10 cellular contexts compared by ENCODE assay signal in genomic region chr16:56574625-56575024, GRCh38. TPM values are rescaled to one million over a fixed set of nuclear protein-coding genes. Genes with fewer than 3 reads are reported as not detected.
"Had no signal": no experiment of that assay in that cellular context is flagged by ENCODE, and none has a peak within 500 bp of the region (broad histone marks: within the 10 kb centered on the region; RNA-seq: fewer than 3 reads in every experiment).

No MANE protein-coding gene starts in this region.

- ATAC-seq: HepG2 had no signal

- H3K27ac ChIP-seq: HL-60, KMS-11 had no signal

- FAIRE-seq: HepG2, HTR-8/SVneo had no signal

- H3K9ac ChIP-seq: KMS-11 had no signal

- DNase-seq: IMR-90, KBM-7, KG1 had no signal

- H3K4me2 ChIP-seq: KMS-11 had no signal

RNA-seq across cellular contexts. Expression of gene MT4, which starts 9.8 kb away (rescaled TPM):
- total RNA-seq: HepG2, HT-29, HT1080, IMR-90 had no signal
- polyA plus RNA-seq: HepG2, IgD-negative memory B cell, IMR-90 had no signal

RNA-seq across cellular contexts. Expression of gene MT3, which starts 14.7 kb away (rescaled TPM):
- total RNA-seq: HepG2, HT1080, IMR-90 had no signal
- polyA plus RNA-seq: HepG2, IgD-negative memory B cell had no signal
